In genomic region chrX:115582035-115582870, GRCh38 we compare ENCODE assay signal across 12 cellular contexts. TPM values are rescaled to one million over a fixed set of nuclear protein-coding genes. Genes with fewer than 3 reads are reported as not detected.
DNase-seq lines count a peak whose midpoint lies in the region; ATAC-seq and TF ChIP-seq lines count a peak whose summit lies in the region.
"Had no signal": no experiment of that assay in that cellular context is flagged by ENCODE, and none has a peak within 500 bp of the region (broad histone marks: within the 10 kb centered on the region; RNA-seq: fewer than 3 reads in every experiment).

No MANE protein-coding gene starts in this region.

- TF ChIP-seq POLR2A in transverse colon (IDR thresholded peaks at IDR 0.05): no peak

- peak overlapping the region; percentile 48 for H3K27ac Mint-ChIP-seq in endothelial cell (ENCODE audit: unreplicated experiment)

- H3K27me3 ChIP-seq in transverse colon: no peaks in the 10 kb centered on the region
- H3K27me3 ChIP-seq: Peyer's patch had no signal

- peak overlapping the region; percentile 57 for H3K27ac ChIP-seq in mesodermal cell (ENCODE audit: low read depth, low read length, severe bottlenecking)
- H3K27ac ChIP-seq in transverse colon: peak overlapping the region in 3 of 4 donors; percentile 1 to 37 (median 12)
- H3K27ac ChIP-seq: Peyer's patch had no signal

- no peak for TF ChIP-seq EP300 in transverse colon (IDR thresholded peaks at IDR 0.05; ENCODE audit: low read depth)

- H3K9me3 Mint-ChIP-seq in endothelial cell (ENCODE audit: unreplicated experiment): no peaks in the 10 kb centered on the region

- H3K4me3 ChIP-seq in mesodermal cell (ENCODE audit: extremely low read depth, insufficient read depth, low read length, poor library complexity, severe bottlenecking) (no peak overlapping the region), transverse colon (no peak overlapping the region)
- H3K4me3 ChIP-seq: HAP-1, K562, Peyer's patch had no signal

- H3K36me3 ChIP-seq in mesodermal cell (ENCODE audit: control insufficient read depth, insufficient read depth, low read length) (peaks cover 10% of the 10 kb centered on the region), transverse colon (no peaks in the 10 kb centered on the region)
- H3K36me3 ChIP-seq: Peyer's patch had no signal

- no peaks in the 10 kb centered on the region for H3K36me3 Mint-ChIP-seq in endothelial cell (ENCODE audit: low read depth, unreplicated experiment)

- intact Hi-C loops in transverse colon (cut with DNase I; ENCODE audit: low total_unique reads): no loop called here

- DNase-seq in M059J (ENCODE audit: low read depth): peak; percentile 56
- DNase-seq in endothelial cell (ENCODE audit: low spot score): no peak
- no peak for DNase-seq in transverse colon
- no peak for DNase-seq in HPDE6-E6E7 (ENCODE audit: extremely low spot score)
- DNase-seq in foreskin melanocyte: no peak
- DNase-seq in NCI-H2171 treated with DMSO at 0.1 percent for 48 hours (lab: John Stamatoyannopoulos, UW): no peak
- DNase-seq: activated T-cell treated with anti-CD3 and anti-CD28 coated beads for 4 hours, Peyer's patch had no signal

- no peak for TF ChIP-seq CTCF in endothelial cell (IDR thresholded peaks at IDR 0.05; ENCODE audit: unreplicated experiment)
- TF ChIP-seq CTCF in transverse colon (IDR thresholded peaks at IDR 0.05): no peak

- no peak for ATAC-seq in GM19397 (IDR thresholded peaks at IDR 0.05; ENCODE audit: unreplicated experiment)
- ATAC-seq: K562 had no signal

- no peaks in the 10 kb centered on the region for H3K9me3 ChIP-seq in mesodermal cell (ENCODE audit: control insufficient read depth, low read length)
- no peaks in the 10 kb centered on the region for H3K9me3 ChIP-seq in transverse colon
- H3K9me3 ChIP-seq: HAP-1, Peyer's patch had no signal

- no peaks in the 10 kb centered on the region for H3K27me3 Mint-ChIP-seq in endothelial cell (ENCODE audit: unreplicated experiment)

- H3K4me3 Mint-ChIP-seq in endothelial cell (ENCODE audit: unreplicated experiment): no peak overlapping the region

- H3K4me1 Mint-ChIP-seq in endothelial cell (ENCODE audit: unreplicated experiment): peaks cover 18% of the 10 kb centered on the region

- 67% methylated on average over 7 of the region's 11 CpGs; no CpG with 5 or more reads in 1 of the 2 experiments for WGBS in mesodermal cell (ENCODE audit: insufficient coverage in 2 of 2), 2 experiments
- 20 to 59% methylated on average over 1 to 11 of the region's 11 CpGs for WGBS in transverse colon (ENCODE audit: low coverage in 1 of 2), 2 donors

- H3K4me1 ChIP-seq in mesodermal cell (ENCODE audit: control insufficient read depth, insufficient read depth, low read length, poor library complexity, severe bottlenecking) (peaks cover 32% of the 10 kb centered on the region), transverse colon (no peaks in the 10 kb centered on the region)
- H3K4me1 ChIP-seq: Peyer's patch had no signal

- in situ Hi-C loops in transverse colon (cut with MboI; ENCODE audit: low pct_ligation_motif_present in 1 of 4, low pct_unique_long_range_greater_than_20kb in 1 of 4, low sequenced_read_pairs in 3 of 4): no loop called here

RNA-seq across cellular contexts. Expression of gene PLS3, which starts 21.3 kb away (rescaled TPM):
- 418 and 544 TPM in 2 replicates for total RNA-seq in M059J (2014; rRNA removed; shearing (Covaris generic))
- 122 TPM for total RNA-seq in endothelial cell (ENCODE audit: unreplicated experiment)
- 186 TPM for polyA plus RNA-seq in mesodermal cell (2013, experiment 1 of 2)
- 173 TPM for polyA plus RNA-seq in mesodermal cell (2013, experiment 2 of 2)
- 100 to 1,000 TPM in 1 of 4 donors, 10 to 100 TPM in 2, 1 to 10 TPM in 1; 4.5 to 160 (median 21.9) TPM for total RNA-seq in transverse colon
